16 cellular contexts compared by ENCODE assay signal in genomic region chr14:24307156-24307574, GRCh38. TPM values are rescaled to one million over a fixed set of nuclear protein-coding genes. Genes with fewer than 3 reads are reported as not detected.
DNase-seq lines count a peak whose midpoint lies in the region; ATAC-seq and TF ChIP-seq lines count a peak whose summit lies in the region.
"Had no signal": no experiment of that assay in that cellular context is flagged by ENCODE, and none has a peak within 500 bp of the region (broad histone marks: within the 10 kb centered on the region; RNA-seq: fewer than 3 reads in every experiment).

No MANE protein-coding gene starts in this region.

- H3K27me3 ChIP-seq in HCT116 (ENCODE audit: insufficient read depth, low read length) = no peaks in the 10 kb centered on the region
- H3K27me3 ChIP-seq: BLaER1, left lung, upper lobe of right lung had no signal

- H3K4me1 Mint-ChIP-seq in activated naive CD8-positive, alpha-beta T cell treated with anti-CD3 and anti-CD28 coated beads, Interleukin-2, amount 10 ng/mL, durations not matched to agents 7 days and 5 days = peaks cover 33% of the 10 kb centered on the region
- H3K4me1 Mint-ChIP-seq in nephron progenitor cell = peaks cover 7% of the 10 kb centered on the region

- CTCF ChIA-PET in HCT116 (lab: Charles Lee) (interaction anchor here (1.0 to 3.3 kb wide), 11 partner anchors 9 to 135 kb away, joined by 3 to 59 read pairs (median 9); partner anchors contain the start of genes DHRS1, NOP9 and TINF2), GM10248 (lab: Yijun Ruan, JAX) (interaction anchor here (1.1 to 10.4 kb wide), 33 partner anchors 9 to 250 kb away, joined by 3 to 155 read pairs (median 12); partner anchors contain the start of genes ADCY4, CBLN3, CHMP4A and DHRS1)

- RAD21 ChIA-PET in HCT116 (lab: Charles Lee; ENCODE audit: low non-redundant PET in 1 of 2, low total read pairs in 2 of 2, uncharacterized antibody in 2 of 2, unreplicated experiment in 2 of 2) = no interaction called here

- no peak overlapping the region for H3K4me3 Mint-ChIP-seq in activated naive CD8-positive, alpha-beta T cell treated with anti-CD3 and anti-CD28 coated beads, Interleukin-2, amount 10 ng/mL, durations not matched to agents 7 days and 5 days
- H3K4me3 Mint-ChIP-seq in nephron progenitor cell = no peak overlapping the region
- H3K4me3 Mint-ChIP-seq: activated naive CD4-positive, alpha-beta T cell treated with anti-CD3 and anti-CD28 coated beads, Interleukin-2, amount 10 ng/mL, durations not matched to agents 7 days and 5 days had no signal

- H3K79me2 ChIP-seq in HCT116 (ENCODE audit: insufficient read depth, low read length) = no peaks in the 10 kb centered on the region; the same call in 1 of the 2 replicates

- no peaks in the 10 kb centered on the region for H4K20me1 ChIP-seq in HCT116 (ENCODE audit: insufficient read depth)

- H3K9me3 ChIP-seq in HCT116 (ENCODE audit: control insufficient read depth in 1 of 2, insufficient read depth in 1 of 2, low read depth in 1 of 2, low read length in 2 of 2) = no peaks in the 10 kb centered on the region
- H3K9me3 ChIP-seq: BLaER1, left lung, upper lobe of right lung had no signal

- no peak for TF ChIP-seq RAD21 in HCT116 (IDR thresholded peaks at IDR 0.05; ENCODE audit: low read depth)

- TSS peak; percentile 5 for BruUV-seq in HCT116 (replicated peaks; lab: Mats Ljungman, UMichigan)

- no peaks in the 10 kb centered on the region for H3K9me3 Mint-ChIP-seq in activated naive CD8-positive, alpha-beta T cell treated with anti-CD3 and anti-CD28 coated beads, Interleukin-2, amount 10 ng/mL, durations not matched to agents 7 days and 5 days
- no peaks in the 10 kb centered on the region for H3K9me3 Mint-ChIP-seq in nephron progenitor cell
- H3K9me3 Mint-ChIP-seq: activated naive CD4-positive, alpha-beta T cell treated with anti-CD3 and anti-CD28 coated beads, Interleukin-2, amount 10 ng/mL, durations not matched to agents 7 days and 5 days; naive thymus-derived CD8-positive, alpha-beta T cell had no signal

- H3K36me3 Mint-ChIP-seq in activated naive CD8-positive, alpha-beta T cell treated with anti-CD3 and anti-CD28 coated beads, Interleukin-2, amount 10 ng/mL, durations not matched to agents 7 days and 5 days = peaks cover 29% of the 10 kb centered on the region
- H3K36me3 Mint-ChIP-seq in nephron progenitor cell (ENCODE audit: low read depth) = peaks cover 40% of the 10 kb centered on the region

- H3K9me2 ChIP-seq in HCT116 (ENCODE audit: insufficient read depth) = no peaks in the 10 kb centered on the region

- H2AFZ ChIP-seq in HCT116 (ENCODE audit: low read depth, low read length, poor library complexity, severe bottlenecking) = no peak overlapping the region

- H3K4me1 ChIP-seq in HCT116 (ENCODE audit: control insufficient read depth in 1 of 2, insufficient read depth in 2 of 2, low read length in 2 of 2) = peaks cover 7 to 16% of the 10 kb centered on the region in 2 experiments

- H3K4me3 ChIP-seq in HCT116 (replicated peaks in 1 of 2; ENCODE audit: low read depth in 1 of 2, low read length in 2 of 2) = no peak overlapping the region
- H3K4me3 ChIP-seq: BLaER1, left lung, upper lobe of right lung had no signal

- intact Hi-C loops in HCT116 (cut with micrococcal nuclease) = no loop called here

- peak overlapping the region; percentile 20; the same call in 1 of the 2 replicates for H3K27ac ChIP-seq in HCT116 (ENCODE audit: low read depth, low read length)
- H3K27ac ChIP-seq: BLaER1, KMS-11, left lung, upper lobe of right lung had no signal

- peak overlapping the region; percentile 57 for H3K4me2 ChIP-seq in HCT116 (ENCODE audit: low read length)
- H3K4me2 ChIP-seq: BLaER1, KMS-11 had no signal

- peaks cover 36 to 39% of the 10 kb centered on the region in 2 experiments; a peak in 3 of 4 replicates for H3K36me3 ChIP-seq in HCT116 (ENCODE audit: control insufficient read depth in 1 of 2, insufficient read depth in 2 of 2, low read length in 2 of 2)

- 0 out of 2 replicates have a peak overlapping the region, but pooled peaks have one; percentile 29 for H3K9ac ChIP-seq in HCT116 (ENCODE audit: low read length)
- H3K9ac ChIP-seq: BLaER1, KMS-11 had no signal

- no peak for TF ChIP-seq POLR2A in HCT116 (IDR thresholded peaks at IDR 0.05; ENCODE audit: borderline replicate concordance, extremely low read depth, insufficient read depth, insufficient read length)

- TF ChIP-seq CTCF in HCT116 (IDR thresholded peaks at IDR 0.05 in 2 of 3, conservative IDR thresholded peaks at IDR 0.05 in 1 of 3; ENCODE audit: borderline replicate concordance in 1 of 3, insufficient read depth in 1 of 3, low read depth in 2 of 3, low read length in 2 of 3) = no peak
- no peak for TF ChIP-seq CTCF in nephron progenitor cell (IDR thresholded peaks at IDR 0.05)
- no peak for TF ChIP-seq CTCF in GM10248 (IDR thresholded peaks at IDR 0.05; ENCODE audit: control extremely low read depth, extremely low read depth, low read depth, missing control alignments)

- no peaks in the 10 kb centered on the region for H3K27me3 Mint-ChIP-seq in activated naive CD8-positive, alpha-beta T cell treated with anti-CD3 and anti-CD28 coated beads, Interleukin-2, amount 10 ng/mL, durations not matched to agents 7 days and 5 days
- H3K27me3 Mint-ChIP-seq in nephron progenitor cell (ENCODE audit: low read depth, poor library complexity) = no peaks in the 10 kb centered on the region
- H3K27me3 Mint-ChIP-seq: activated naive CD4-positive, alpha-beta T cell treated with anti-CD3 and anti-CD28 coated beads, Interleukin-2, amount 10 ng/mL, durations not matched to agents 7 days and 5 days; naive thymus-derived CD8-positive, alpha-beta T cell had no signal

- H3K27ac Mint-ChIP-seq in activated naive CD8-positive, alpha-beta T cell treated with anti-CD3 and anti-CD28 coated beads, Interleukin-2, amount 10 ng/mL, durations not matched to agents 7 days and 5 days = peak overlapping the region; percentile 65
- peak overlapping the region; percentile 53 for H3K27ac Mint-ChIP-seq in nephron progenitor cell
- H3K27ac Mint-ChIP-seq: activated naive CD4-positive, alpha-beta T cell treated with anti-CD3 and anti-CD28 coated beads, Interleukin-2, amount 10 ng/mL, durations not matched to agents 7 days and 5 days had no signal

- POLR2A ChIA-PET in HCT116 (lab: Charles Lee) = interaction anchor here (0.7 to 1.9 kb wide), 3 partner anchors 64 to 124 kb away, joined by 3 to 7 read pairs (median 4); partner anchors contain the start of gene TINF2
- POLR2A ChIA-PET in activated naive CD8-positive, alpha-beta T cell treated with anti-CD3 and anti-CD28 coated beads, Interleukin-2, amount 10 ng/mL, durations not matched to agents 7 days and 5 days (lab: Charles Lee) = interaction anchor here (3.0 to 5.7 kb wide), 2 partner anchors 36 to 65 kb away, joined by 13 to 32 read pairs; partner anchors contain the start of genes RABGGTA and TINF2
- POLR2A ChIA-PET in GM10248 (lab: Yijun Ruan, JAX) = no interaction called here

- DNase-seq in HCT116 (ENCODE audit: low read depth, low spot score) (no peak), nephron progenitor cell (no peak), NCI-H1436 (lab: John Stamatoyannopoulos, UW) (no peak), NCI-H345 treated with DMSO at 0.1 percent for 48 hours (lab: John Stamatoyannopoulos, UW; ENCODE audit: unreplicated experiment) (no peak), GM10248 (ENCODE audit: extremely low spot score) (no peak)
- no peak for DNase-seq in activated naive CD8-positive, alpha-beta T cell treated with anti-CD3 and anti-CD28 coated beads, Interleukin-2, amount 10 ng/mL, durations not matched to agents 7 days and 5 days
- DNase-seq: activated naive CD4-positive, alpha-beta T cell treated with anti-CD3 and anti-CD28 coated beads, Interleukin-2, amount 10 ng/mL, durations not matched to agents 7 days and 5 days; effector CD4-positive, alpha-beta T cell; left lung; naive thymus-derived CD8-positive, alpha-beta T cell; NCI-H1417; NCI-H345; stimulated activated CD8-positive, alpha-beta memory T cell treated with anti-CD3 and anti-CD28 coated beads, Interleukin-4, amount 100 ng/mL, for 48 hours; upper lobe of right lung had no signal

- ATAC-seq in HCT116 = no peak
- ATAC-seq in activated naive CD8-positive, alpha-beta T cell treated with anti-CD3 and anti-CD28 coated beads, Interleukin-2, amount 10 ng/mL, durations not matched to agents 7 days and 5 days (ENCODE audit: low read depth) = no peak
- ATAC-seq: left lung; naive thymus-derived CD8-positive, alpha-beta T cell; upper lobe of right lung had no signal

TF ChIP-seq in HCT116, 20 proteins besides CTCF, POLR2A, EP300 and RAD21 (continues in another document):
- TF ChIP-seq CBX3 (IDR thresholded peaks at IDR 0.05; ENCODE audit: low read depth) = no peak
- TF ChIP-seq ZFX (IDR thresholded peaks at IDR 0.05) = no peak

RNA-seq across cellular contexts. Expression of gene CIDEB, which starts 0.6 kb away (rescaled TPM):
- total RNA-seq in HCT116 (2021; ENCODE audit: unreplicated experiment) = 0.22 TPM
- 0.07 TPM in 1 of 2 replicates, not detected in the other for polyA plus RNA-seq in HCT116 (2012)
- total RNA-seq in activated naive CD8-positive, alpha-beta T cell treated with anti-CD3 and anti-CD28 coated beads, Interleukin-2, amount 10 ng/mL, durations not matched to agents 7 days and 5 days = 10 to 100 TPM; 33.7 to 34.8 TPM

RNA-seq across cellular contexts. Expression of gene LTB4R2, which starts 2.8 kb away (rescaled TPM):
- 15.4 TPM for total RNA-seq in HCT116 (2021; ENCODE audit: unreplicated experiment)
- polyA plus RNA-seq in HCT116 (2012) = 7.1 and 7.9 TPM in 2 replicates
- total RNA-seq in activated naive CD8-positive, alpha-beta T cell treated with anti-CD3 and anti-CD28 coated beads, Interleukin-2, amount 10 ng/mL, durations not matched to agents 7 days and 5 days = 10 to 100 TPM; 19.4 to 21.2 TPM

RNA-seq across cellular contexts. Expression of gene LTB4R, which starts 4.1 kb away (rescaled TPM):
- 14.8 TPM for total RNA-seq in HCT116 (2021; ENCODE audit: unreplicated experiment)
- polyA plus RNA-seq in HCT116 (2012) = 10.4 and 12.6 TPM in 2 replicates
- 10 to 100 TPM; 27.0 to 27.8 TPM for total RNA-seq in activated naive CD8-positive, alpha-beta T cell treated with anti-CD3 and anti-CD28 coated beads, Interleukin-2, amount 10 ng/mL, durations not matched to agents 7 days and 5 days

RNA-seq across cellular contexts. Expression of gene NOP9, which starts 7.5 kb away (rescaled TPM):
- 39.4 TPM for total RNA-seq in HCT116 (2021; ENCODE audit: unreplicated experiment)
- 18.4 and 18.7 TPM in 2 replicates for polyA plus RNA-seq in HCT116 (2012)
- total RNA-seq in activated naive CD8-positive, alpha-beta T cell treated with anti-CD3 and anti-CD28 coated beads, Interleukin-2, amount 10 ng/mL, durations not matched to agents 7 days and 5 days = 10 to 100 TPM; 28.7 to 31.1 TPM

RNA-seq across cellular contexts. Expression of gene DHRS1, which starts 7.6 kb away (rescaled TPM):
- 34.7 TPM for total RNA-seq in HCT116 (2021; ENCODE audit: unreplicated experiment)
- polyA plus RNA-seq in HCT116 (2012) = 30.8 and 34.3 TPM in 2 replicates
- total RNA-seq in activated naive CD8-positive, alpha-beta T cell treated with anti-CD3 and anti-CD28 coated beads, Interleukin-2, amount 10 ng/mL, durations not matched to agents 7 days and 5 days = 10 to 100 TPM; 36.0 to 41.9 TPM

Comparison
In these comparisons a context has a peak if more than half of its experiments do, and no peak if none do; other contexts are left out.
1. RNA of gene CIDEB, which starts 0.6 kb away (total RNA-seq): 33.7 to 34.8 TPM in activated naive CD8-positive, alpha-beta T cell treated with anti-CD3 and anti-CD28 coated beads, Interleukin-2, amount 10 ng/mL, durations not matched to agents 7 days and 5 days; 0.22 TPM in HCT116 (single experiment); every median in the first group is over 10 times any median in the second.